In the genomic region with DNA sequence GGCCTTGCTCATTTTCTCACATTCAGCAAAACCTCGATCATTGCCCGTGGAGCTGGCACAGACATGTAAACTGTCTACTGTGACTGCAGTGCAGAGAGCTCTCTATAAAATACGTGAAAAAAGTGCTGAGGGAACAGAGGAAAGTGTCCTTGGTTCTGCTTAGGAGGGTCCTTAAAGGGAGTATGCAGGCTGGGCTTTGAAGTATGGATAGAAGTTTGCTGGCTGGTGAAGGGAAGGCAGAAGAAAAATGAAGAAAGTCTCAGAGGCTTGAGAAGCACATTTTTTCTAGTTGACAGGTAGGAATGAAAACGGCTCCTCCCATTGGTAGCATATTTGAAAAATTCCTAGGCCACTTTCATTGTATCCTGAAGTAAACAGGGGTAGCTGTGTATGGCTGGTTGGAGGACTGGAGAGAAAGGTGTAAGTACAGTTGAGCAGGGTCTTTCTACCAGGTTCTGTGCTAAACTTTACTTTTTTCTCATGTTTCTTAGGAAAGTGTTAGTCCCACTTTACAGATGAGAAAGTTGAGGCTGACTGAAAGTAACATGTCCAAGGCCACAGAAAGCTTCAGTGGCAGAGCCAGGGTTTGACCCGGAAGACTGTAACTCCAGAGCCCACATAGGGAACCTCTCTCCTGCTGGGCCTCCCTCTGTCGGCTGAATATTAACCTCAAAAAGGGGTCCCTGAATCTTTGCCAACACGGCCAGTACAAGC, we compare ENCODE assay signal across 2 cellular contexts.
A peak's percentile ranks its signal among the peaks of the same experiment; 100 is the strongest.
TF ChIP-seq lines count a peak whose summit lies in the region.

No MANE protein-coding gene starts in this region.

TF ChIP-seq in IMR-90, 13 proteins besides CTCF, POLR2A, EP300 and RAD21:
- TF ChIP-seq RFX5 (IDR thresholded peaks at IDR 0.05; ENCODE audit: low read depth, low read length) (no peak), MAZ (IDR thresholded peaks at IDR 0.05; ENCODE audit: borderline replicate concordance, low read depth, low read length) (no peak), MAFK (IDR thresholded peaks at IDR 0.05; ENCODE audit: low read depth, low read length) (no peak)

TF ChIP-seq in K562, 482 proteins besides CTCF, POLR2A, EP300 and RAD21:
- TF ChIP-seq BCOR (IDR thresholded peaks at IDR 0.05) (0 out of 2 replicates have a peak, but pooled peaks have one; percentile 63), RBM25 (IDR thresholded peaks at IDR 0.05; ENCODE audit: low read depth, low read length, severe bottlenecking) (peak; percentile 88), ADNP (tag; IDR thresholded peaks at IDR 0.05) (peak; percentile 83)
- TF ChIP-seq, protein P1, sequence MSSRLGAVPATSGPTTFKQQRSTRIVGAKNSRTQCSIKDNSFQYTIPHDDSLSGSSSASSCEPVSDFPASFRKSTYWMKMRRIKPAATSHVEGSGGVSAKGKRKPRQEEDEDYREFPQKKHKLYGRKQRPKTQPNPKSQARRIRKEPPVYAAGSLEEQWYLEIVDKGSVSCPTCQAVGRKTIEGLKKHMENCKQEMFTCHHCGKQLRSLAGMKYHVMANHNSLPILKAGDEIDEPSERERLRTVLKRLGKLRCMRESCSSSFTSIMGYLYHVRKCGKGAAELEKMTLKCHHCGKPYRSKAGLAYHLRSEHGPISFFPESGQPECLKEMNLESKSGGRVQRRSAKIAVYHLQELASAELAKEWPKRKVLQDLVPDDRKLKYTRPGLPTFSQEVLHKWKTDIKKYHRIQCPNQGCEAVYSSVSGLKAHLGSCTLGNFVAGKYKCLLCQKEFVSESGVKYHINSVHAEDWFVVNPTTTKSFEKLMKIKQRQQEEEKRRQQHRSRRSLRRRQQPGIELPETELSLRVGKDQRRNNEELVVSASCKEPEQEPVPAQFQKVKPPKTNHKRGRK (tag; IDR thresholded peaks at IDR 0.05): no peak
